In the genomic region with DNA sequence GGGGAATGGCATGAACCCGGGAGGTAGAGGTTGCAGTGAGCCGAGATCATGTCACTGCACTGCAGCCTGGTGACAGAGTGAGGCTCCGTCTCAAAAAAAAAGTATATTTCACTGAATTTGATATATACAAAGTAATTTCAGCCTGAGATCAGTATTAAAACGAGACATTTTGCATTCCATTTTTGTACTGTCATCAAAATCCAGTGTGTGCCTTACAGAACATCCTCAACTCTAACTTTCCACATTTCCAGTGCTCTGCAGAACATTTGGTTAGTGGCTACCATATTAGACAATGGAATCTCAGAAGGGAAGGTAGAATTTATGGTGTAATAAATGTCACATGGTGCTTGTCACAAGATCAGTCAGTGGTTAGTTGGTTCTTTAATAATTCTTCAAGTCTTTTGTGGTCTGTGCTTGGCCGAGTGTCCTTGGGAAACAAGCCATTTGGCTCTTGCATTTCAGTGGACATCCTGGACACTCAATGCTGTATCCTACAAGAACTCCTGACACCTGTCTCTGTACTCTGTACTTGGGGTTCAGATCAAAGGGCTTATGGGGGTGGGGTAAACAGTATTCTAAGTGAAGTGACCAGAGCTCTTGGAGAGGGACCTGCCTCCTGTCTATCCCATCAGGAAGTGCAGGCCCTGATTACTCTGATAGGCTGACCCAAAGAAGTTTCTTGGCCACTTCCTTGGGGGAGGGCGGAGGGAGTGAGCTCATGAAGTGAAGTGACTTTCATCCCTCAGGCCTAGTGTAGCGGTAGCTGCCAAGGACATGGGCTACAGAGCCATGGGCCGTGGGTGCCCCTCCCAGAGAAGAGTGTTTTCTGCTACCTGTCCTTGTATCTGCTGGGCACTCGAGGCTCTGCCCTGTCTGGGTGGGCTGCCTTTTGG, we compare ENCODE assay signal across 18 cellular contexts. TPM values are rescaled to one million over a fixed set of nuclear protein-coding genes. Genes with fewer than 3 reads are reported as not detected.
DNase-seq lines count a peak whose midpoint lies in the region; ATAC-seq and TF ChIP-seq lines count a peak whose summit lies in the region.
"Had no signal": no experiment of that assay in that cellular context is flagged by ENCODE, and none has a peak within 500 bp of the region (broad histone marks: within the 10 kb centered on the region; RNA-seq: fewer than 3 reads in every experiment).

No MANE protein-coding gene starts in this region.

- no peak overlapping the region for H2BK20ac ChIP-seq in IMR-90 (ENCODE audit: low read depth, low read length)

- H2AK9ac ChIP-seq in IMR-90 (replicated peaks; ENCODE audit: low read depth, low read length, poor library complexity), result no peak overlapping the region

- H2AK5ac ChIP-seq in IMR-90 (ENCODE audit: low read depth, low read length), result no peak overlapping the region

- no peak for TF ChIP-seq POLR2A in IMR-90 (IDR thresholded peaks at IDR 0.05; ENCODE audit: low read depth, low read length)
- no peak for TF ChIP-seq POLR2A in body of pancreas (IDR thresholded peaks at IDR 0.05)

- no peak for TF ChIP-seq RAD21 in IMR-90 (IDR thresholded peaks at IDR 0.05; ENCODE audit: low read length)

- peaks cover 6% of the 10 kb centered on the region; the same call in 1 of the 2 replicates for H3K9me1 ChIP-seq in IMR-90 (ENCODE audit: insufficient read depth, low read length)

- H4K5ac ChIP-seq in IMR-90 (ENCODE audit: low read depth, low read length), result no peak overlapping the region

- BruUV-seq in IMR-90 (replicated peaks; lab: Mats Ljungman, UMichigan), result no TSS peak

- dilution Hi-C loops in IMR-90 (cut with HindIII; ENCODE audit: low sequenced_read_pairs, unreplicated experiment), result no loop called here

- no peak overlapping the region for H2BK15ac ChIP-seq in IMR-90 (ENCODE audit: low read depth, low read length)

- no peak overlapping the region for H3K18ac ChIP-seq in IMR-90 (ENCODE audit: low read depth, low read length)

- no peak overlapping the region for H3K4ac ChIP-seq in IMR-90 (ENCODE audit: low read depth, low read length)

- in situ Hi-C loops in IMR-90 (cut with MboI; ENCODE audit: low sequenced_read_pairs) (no loop called here), HAP-1 (cut with MboI; ENCODE audit: low sequenced_read_pairs) (no loop called here)

- CTCF ChIA-PET in IMR-90 (lab: Yijun Ruan, JAX), result no interaction called here

- DNase-seq in A172 (ENCODE audit: low spot score), result peak; percentile 59
- DNase-seq in IMR-90, result peak; percentile 6
- DNase-seq in body of pancreas, result peak; percentile 31 to 55 (median 42)
- DNase-seq in myocyte (ENCODE audit: low read depth), result peak; percentile 80
- DNase-seq in HAP-1 (ENCODE audit: low spot score in 2 of 2), result no peak
- DNase-seq in D341Med (ENCODE audit: low spot score), result no peak
- DNase-seq: activated CD4-positive, alpha-beta T cell treated with anti-CD3 and anti-CD28 coated beads for 4 hours; glutamatergic neuron; NCI-H510A; nucleus accumbens; SJCRH30; stimulated activated naive B cell treated with anti-CD40 and anti-IgM and Interleukin-4, amounts not matched to agents 10 μg/mL and 1 μg/mL and 100 μg/mL, for 72 hours; T1000 had no signal

- peaks cover 18% of the 10 kb centered on the region for H4K20me1 ChIP-seq in IMR-90 (ENCODE audit: insufficient read depth, low read length)

- H3K79me1 ChIP-seq in IMR-90 (ENCODE audit: low read depth in 1 of 2, low read length in 2 of 2), result peaks cover 19 to 44% of the 10 kb centered on the region in 2 experiments; a peak in 3 of 4 replicates

- intact Hi-C loops in IMR-90 (cut with micrococcal nuclease), result loop anchor here (5.0 kb wide), 1 partner anchor 110 kb away; the partner anchor contains the start of gene XYLB
- intact Hi-C loops in body of pancreas (cut with DNase I), result no loop called here

- no peak overlapping the region for H4K91ac ChIP-seq in IMR-90 (ENCODE audit: insufficient read depth, low read depth, low read length)

- H3K4me3 ChIP-seq in IMR-90 (ENCODE audit: insufficient read depth, low read depth, low read length) (no peak overlapping the region), body of pancreas (no peak overlapping the region), HAP-1 (no peak overlapping the region)
- H3K4me3 ChIP-seq: cardiac muscle cell, SJCRH30, upper lobe of left lung had no signal

- no peaks in the 10 kb centered on the region for H3K27me3 ChIP-seq in IMR-90 (ENCODE audit: control insufficient read depth, insufficient read depth, low read length)
- H3K27me3 ChIP-seq in body of pancreas, result no peaks in the 10 kb centered on the region
- H3K27me3 ChIP-seq in HAP-1 (ENCODE audit: low read depth), result no peaks in the 10 kb centered on the region
- H3K27me3 ChIP-seq: cardiac muscle cell, SJCRH30, upper lobe of left lung had no signal

- H2AFZ ChIP-seq in IMR-90 (replicated peaks; ENCODE audit: low read length, poor library complexity), result no peak overlapping the region

- H3K56ac ChIP-seq in IMR-90 (ENCODE audit: extremely low read depth, insufficient read depth, low read length), result no peak overlapping the region

- no peak overlapping the region for H2BK5ac ChIP-seq in IMR-90 (ENCODE audit: low read depth, low read length, poor library complexity, severe bottlenecking)

- no peak overlapping the region for H4K8ac ChIP-seq in IMR-90 (ENCODE audit: low read depth in 2 of 2, low read length in 2 of 2)

- POLR2A ChIA-PET in IMR-90 (lab: Charles Lee; ENCODE audit: unreplicated experiment), result no interaction called here

- TF ChIP-seq CTCF in IMR-90 (conservative IDR thresholded peaks at IDR 0.05; ENCODE audit: low read depth, low read length) (no peak), body of pancreas (IDR thresholded peaks at IDR 0.05) (peak in 2 of 7 experiments; percentile 6 to 7)

- no peak for ATAC-seq in IMR-90 (ENCODE audit: low read depth)
- ATAC-seq in body of pancreas, result no peak
- ATAC-seq in GM18907 (IDR thresholded peaks at IDR 0.05; ENCODE audit: unreplicated experiment), result no peak
- ATAC-seq in HG02763 (IDR thresholded peaks at IDR 0.05; ENCODE audit: unreplicated experiment), result no peak
- ATAC-seq: stimulated activated naive B cell treated with anti-CD40 and anti-IgM and Interleukin-4, amounts not matched to agents 10 μg/mL and 1 μg/mL and 100 μg/mL, for 72 hours had no signal

- peak overlapping the region; percentile 14; the same call in 1 of the 2 replicates for H3K14ac ChIP-seq in IMR-90 (replicated peaks; ENCODE audit: low read depth, low read length)

- WGBS in IMR-90 (ENCODE audit: extremely low coverage in 2 of 2, insufficient read length in 1 of 2), 2 experiments, result no CpG with 5 or more reads among the region's 9 CpGs
- 74 to 77% methylated on average over 8 to 9 of the region's 9 CpGs for WGBS in body of pancreas, 2 donors

- no peak overlapping the region for H3K27ac ChIP-seq in IMR-90 (ENCODE audit: insufficient read depth, low read length)
- H3K27ac ChIP-seq in body of pancreas, result peak overlapping the region in 3 of 4 donors; percentile 81 to 92 (median 90)
- H3K27ac ChIP-seq: KMS-11, SJCRH30 had no signal

- H3K4me1 ChIP-seq in IMR-90 (ENCODE audit: control insufficient read depth, insufficient read depth, low read length) (peaks cover 3% of the 10 kb centered on the region; the same call in 1 of the 2 replicates), body of pancreas (peaks cover 64% of the 10 kb centered on the region), HAP-1 (peaks cover 5% of the 10 kb centered on the region)

- peak overlapping the region; percentile 33; the same call in 1 of the 2 replicates for H3K23ac ChIP-seq in IMR-90 (ENCODE audit: low read depth, low read length)

- H2BK120ac ChIP-seq in IMR-90 (ENCODE audit: low read depth, low read length), result no peak overlapping the region

- H3K36me3 ChIP-seq in IMR-90 (ENCODE audit: control insufficient read depth, insufficient read depth, low read length) (no peaks in the 10 kb centered on the region), body of pancreas (replicated peaks in 1 of 2; ENCODE audit: insufficient read depth in 1 of 2, low read depth in 2 of 2) (no peaks in the 10 kb centered on the region), HAP-1 (replicated peaks) (no peaks in the 10 kb centered on the region)
- H3K36me3 ChIP-seq: cardiac muscle cell, SJCRH30, upper lobe of left lung had no signal

- no peak overlapping the region for H3K9ac ChIP-seq in IMR-90 (ENCODE audit: low read depth, low read length)
- H3K9ac ChIP-seq: KMS-11 had no signal

- H3K9me3 ChIP-seq in IMR-90 (ENCODE audit: control insufficient read depth, insufficient read depth, low read length), result no peaks in the 10 kb centered on the region
- H3K9me3 ChIP-seq in body of pancreas, result no peaks in the 10 kb centered on the region
- no peaks in the 10 kb centered on the region for H3K9me3 ChIP-seq in HAP-1
- H3K9me3 ChIP-seq: SJCRH30, upper lobe of left lung had no signal

- H3K4me2 ChIP-seq in IMR-90 (ENCODE audit: low read depth, low read length), result no peak overlapping the region
- H3K4me2 ChIP-seq: KMS-11 had no signal

TF ChIP-seq in IMR-90, 13 proteins besides CTCF, POLR2A, EP300 and RAD21:
- TF ChIP-seq MAFK (IDR thresholded peaks at IDR 0.05; ENCODE audit: low read depth, low read length) (peak; percentile 63), BHLHE40 (IDR thresholded peaks at IDR 0.05; ENCODE audit: low read depth, low read length) (no peak)

RNA-seq across cellular contexts. Expression of gene ACVR2B, which starts 3.7 kb away (rescaled TPM):
- total RNA-seq in A172 (2014; rRNA removed; shearing (Covaris generic)), result 1.2 and 1.3 TPM in 2 replicates
- 1.3 and 1.4 TPM in 2 replicates for total RNA-seq in IMR-90 (2012; rRNA removed)
- 0.60 TPM in 2 replicates for polyA plus RNA-seq in IMR-90 (2012; rRNA removed)
- 0.53 and 0.54 TPM in 2 replicates for polyA plus RNA-seq in IMR-90 (2012; cell fraction: cytosol; rRNA removed)
- polyA plus RNA-seq in IMR-90 (2012; cell fraction: nucleus; rRNA removed; ENCODE audit: low replicate concordance), result 0.78 and 1.1 TPM in 2 replicates
- total RNA-seq in body of pancreas, result 10 to 100 TPM in 1 of 2 donors, 1 to 10 TPM in 1; 7.3 to 18.1 TPM
- total RNA-seq in myocyte, result 2.7 and 2.9 TPM in 2 replicates
- polyA plus RNA-seq in myocyte (2012), result 1.1 TPM

RNA-seq across cellular contexts. Expression of gene EXOG, which starts 38.8 kb away (rescaled TPM):
- 10.9 and 13.6 TPM in 2 replicates for total RNA-seq in A172 (2014; rRNA removed; shearing (Covaris generic))
- 10.2 and 12.8 TPM in 2 replicates for total RNA-seq in IMR-90 (2012; rRNA removed)
- polyA plus RNA-seq in IMR-90 (2012; rRNA removed), result 12.1 and 15.0 TPM in 2 replicates
- polyA plus RNA-seq in IMR-90 (2012; cell fraction: cytosol; rRNA removed), result 2.5 and 6.0 TPM in 2 replicates
- polyA plus RNA-seq in IMR-90 (2012; cell fraction: nucleus; rRNA removed; ENCODE audit: low replicate concordance), result 7.5 and 53.5 TPM in 2 replicates
- total RNA-seq in body of pancreas, result 10 to 100 TPM; 10.5 to 13.5 TPM
- total RNA-seq in myocyte, result 25.9 and 30.3 TPM in 2 replicates
- polyA plus RNA-seq in myocyte (2012), result 28.0 TPM

Comparison
In these comparisons a context has a peak if more than half of its experiments do, and no peak if none do; other contexts are left out.
1. DNase-seq: peak in A172 (single experiment), IMR-90 (single experiment), body of pancreas (4 of 4) and myocyte (single experiment); none in HAP-1 (0 of 2) and D341Med (single experiment).